8 cellular contexts compared by ENCODE assay signal in genomic region chr17:42153919-42154491, GRCh38.
A peak's percentile ranks its signal among the peaks of the same experiment; 100 is the strongest.
DNase-seq lines count a peak whose midpoint lies in the region; ATAC-seq lines count a peak whose summit lies in the region.

No MANE protein-coding gene starts in this region.

- H3K9me3 Mint-ChIP-seq in activated naive CD4-positive, alpha-beta T cell treated with anti-CD3 and anti-CD28 coated beads, Interleukin-2, amount 10 ng/mL, durations not matched to agents 7 days and 5 days = no peaks in the 10 kb centered on the region

- peaks cover 5% of the 10 kb centered on the region for H3K27me3 Mint-ChIP-seq in activated naive CD4-positive, alpha-beta T cell treated with anti-CD3 and anti-CD28 coated beads, Interleukin-2, amount 10 ng/mL, durations not matched to agents 7 days and 5 days

- peaks cover 39% of the 10 kb centered on the region for H3K4me1 Mint-ChIP-seq in activated naive CD4-positive, alpha-beta T cell treated with anti-CD3 and anti-CD28 coated beads, Interleukin-2, amount 10 ng/mL, durations not matched to agents 7 days and 5 days

- H3K36me3 Mint-ChIP-seq in activated naive CD4-positive, alpha-beta T cell treated with anti-CD3 and anti-CD28 coated beads, Interleukin-2, amount 10 ng/mL, durations not matched to agents 7 days and 5 days = peaks cover 7% of the 10 kb centered on the region

- peak overlapping the region; percentile 79 for H3K4me3 Mint-ChIP-seq in activated naive CD4-positive, alpha-beta T cell treated with anti-CD3 and anti-CD28 coated beads, Interleukin-2, amount 10 ng/mL, durations not matched to agents 7 days and 5 days

- peak overlapping the region; percentile 76 for H3K4me3 ChIP-seq in skeletal muscle cell (ENCODE audit: low read depth, low read length)

- CTCF ChIA-PET in activated naive CD4-positive, alpha-beta T cell treated with anti-CD3 and anti-CD28 coated beads, Interleukin-2, amount 10 ng/mL, durations not matched to agents 7 days and 5 days (lab: Charles Lee) = interaction anchor here (0.9 to 1.3 kb wide), 2 partner anchors 36 to 191 kb away, joined by 3 to 4 read pairs; no protein-coding TSS in a partner anchor

- no peak for ATAC-seq in HG03039 (IDR thresholded peaks at IDR 0.05; ENCODE audit: unreplicated experiment)

- peak overlapping the region; percentile 81 for H3K27ac Mint-ChIP-seq in activated naive CD4-positive, alpha-beta T cell treated with anti-CD3 and anti-CD28 coated beads, Interleukin-2, amount 10 ng/mL, durations not matched to agents 7 days and 5 days

- no peak for DNase-seq in activated naive CD4-positive, alpha-beta T cell treated with anti-CD3 and anti-CD28 coated beads, Interleukin-2, amount 10 ng/mL, durations not matched to agents 7 days and 5 days
- DNase-seq in activated naive CD4-positive, alpha-beta T cell treated with anti-CD3 and anti-CD28 coated beads, Interleukin-2, amount 50 U/mL, for 16 hours = no peak
- DNase-seq in UCSD-AML1 (lab: John Stamatoyannopoulos, UW; ENCODE audit: unreplicated experiment) (peak; percentile 30), foreskin melanocyte (peak; percentile 83), skeletal muscle cell (ENCODE audit: low read depth) (no peak), HPDE6-E6E7 (ENCODE audit: extremely low spot score) (no peak)
- DNase-seq in stimulated activated CD4-positive, alpha-beta T cell treated with anti-CD3 and anti-CD28 coated beads, Interleukin-1b, Interleukin-23, amount 100 ng/mL, for 48 hours = no peak

Comparison
In these comparisons a context has a peak if more than half of its experiments do, and no peak if none do; other contexts are left out.
1. DNase-seq: peak in UCSD-AML1 (single experiment) and foreskin melanocyte (single experiment); none in activated naive CD4-positive, alpha-beta T cell treated with anti-CD3 and anti-CD28 coated beads, Interleukin-2, amount 10 ng/mL, durations not matched to agents 7 days and 5 days (single experiment), activated naive CD4-positive, alpha-beta T cell treated with anti-CD3 and anti-CD28 coated beads, Interleukin-2, amount 50 U/mL, for 16 hours (single experiment), skeletal muscle cell (single experiment), HPDE6-E6E7 (single experiment) and stimulated activated CD4-positive, alpha-beta T cell treated with anti-CD3 and anti-CD28 coated beads, Interleukin-1b, Interleukin-23, amount 100 ng/mL, for 48 hours (single experiment).